ENCODE assay signal across 8 cellular contexts in the genomic region with DNA sequence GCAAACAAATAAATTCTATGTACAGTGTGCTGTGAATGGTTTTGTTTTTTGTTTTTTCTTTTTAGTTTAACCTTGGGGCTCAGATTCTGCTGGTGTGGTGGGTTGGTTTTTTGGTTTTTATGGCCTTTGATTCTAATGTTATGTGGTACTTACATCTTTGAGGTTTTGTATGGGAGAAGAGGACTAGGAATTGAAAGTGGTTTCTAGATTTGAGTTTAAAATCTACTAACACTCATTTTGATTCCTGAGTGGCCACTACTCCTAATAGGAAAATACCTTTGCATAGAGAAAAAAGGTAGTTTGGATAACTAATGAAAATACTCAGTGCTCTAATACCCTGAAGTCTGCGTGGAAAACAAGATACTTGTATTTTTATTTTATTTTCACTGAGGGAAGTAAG.
DNase-seq lines count a peak whose midpoint lies in the region; ATAC-seq, FAIRE-seq and TF ChIP-seq lines count a peak whose summit lies in the region.

No MANE protein-coding gene starts in this region.

- no peak for ATAC-seq in HG03442 (IDR thresholded peaks at IDR 0.05; ENCODE audit: unreplicated experiment)

- peaks cover 34% of the 10 kb centered on the region for H3K79me2 ChIP-seq in keratinocyte (ENCODE audit: control insufficient read depth, insufficient read depth, low read length)

- no peaks in the 10 kb centered on the region for H4K20me1 ChIP-seq in keratinocyte (ENCODE audit: control insufficient read depth, extremely low read depth, insufficient read depth, low read length)

- H3K36me3 Mint-ChIP-seq in activated CD4-positive, alpha-beta T cell treated with anti-CD3 and anti-CD28 coated beads, Interleukin-2, amount 10 ng/mL, durations not matched to agents 7 days and 5 days (ENCODE audit: low read depth), result peaks cover 30% of the 10 kb centered on the region
- H3K36me3 Mint-ChIP-seq in activated T-helper 2 cell treated with anti-CD3 and anti-CD28 coated beads, Interferon-gamma antibody, Interleukin-2, Interleukin-4, amounts not matched to agents 10 μg/mL and 5 μg/mL and 100 μg/mL, durations not matched to agents 14 hours and 24 hours and 36 hours (ENCODE audit: low read depth), result peaks cover 24% of the 10 kb centered on the region

- 16 to 29% methylated on average over 1 of the region's 1 CpG for WGBS in testis, 2 donors

- H3K9ac ChIP-seq in keratinocyte (ENCODE audit: control insufficient read depth, extremely low read depth, insufficient read depth, low read length), result peak overlapping the region; percentile 99

- H3K9me1 ChIP-seq in keratinocyte (ENCODE audit: control insufficient read depth, extremely low read depth, insufficient read depth, low read length), result no peaks in the 10 kb centered on the region

- H3K27ac ChIP-seq in keratinocyte (ENCODE audit: control insufficient read depth, insufficient read depth, low read length) (peak overlapping the region; percentile 95), testis (peak overlapping the region in 1 of 2 donors; percentile 99)

- H3K27ac Mint-ChIP-seq in activated CD4-positive, alpha-beta T cell treated with anti-CD3 and anti-CD28 coated beads, Interleukin-2, amount 10 ng/mL, durations not matched to agents 7 days and 5 days, result peak overlapping the region; percentile 99
- H3K27ac Mint-ChIP-seq in activated T-helper 2 cell treated with anti-CD3 and anti-CD28 coated beads, Interferon-gamma antibody, Interleukin-2, Interleukin-4, amounts not matched to agents 10 μg/mL and 5 μg/mL and 100 μg/mL, durations not matched to agents 14 hours and 24 hours and 36 hours, result peak overlapping the region; percentile 89

- H3K4me2 ChIP-seq in keratinocyte (ENCODE audit: control insufficient read depth, extremely low read depth, insufficient read depth, low read depth, low read length), result peak overlapping the region; percentile 92

- TF ChIP-seq CTCF in keratinocyte (optimal IDR thresholded peaks at IDR 0.05 in 1 of 3, IDR thresholded peaks at IDR 0.05 in 1 of 3, conservative IDR thresholded peaks at IDR 0.05 in 1 of 3; ENCODE audit: extremely low read depth in 1 of 3, insufficient read depth in 2 of 3, low read length in 3 of 3), result no peak
- no peak for TF ChIP-seq CTCF in testis (IDR thresholded peaks at IDR 0.05)

- POLR2A ChIA-PET in activated CD4-positive, alpha-beta T cell treated with anti-CD3 and anti-CD28 coated beads, Interleukin-2, amount 10 ng/mL, durations not matched to agents 7 days and 5 days (lab: Charles Lee), result no interaction called here

- no peak for TF ChIP-seq POLR2A in testis (IDR thresholded peaks at IDR 0.05)

- no peaks in the 10 kb centered on the region for H3K9me3 ChIP-seq in keratinocyte (ENCODE audit: control insufficient read depth, low read depth, low read length)
- H3K9me3 ChIP-seq in testis, result no peaks in the 10 kb centered on the region

- CTCF ChIA-PET in activated CD4-positive, alpha-beta T cell treated with anti-CD3 and anti-CD28 coated beads, Interleukin-2, amount 10 ng/mL, durations not matched to agents 7 days and 5 days (lab: Charles Lee), result interaction anchor here (2.1 kb wide), 1 partner anchor 190 kb away, joined by 7 read pairs; no protein-coding TSS in a partner anchor

- H3K27me3 ChIP-seq in keratinocyte (ENCODE audit: control insufficient read depth, extremely low read depth, insufficient read depth, low read length) (no peaks in the 10 kb centered on the region), testis (no peaks in the 10 kb centered on the region)

- H3K4me3 ChIP-seq in keratinocyte (ENCODE audit: control insufficient read depth in 2 of 3, extremely low read depth in 1 of 3, insufficient read depth in 2 of 3, low read depth in 1 of 3, low read length in 3 of 3), result peak overlapping the region; percentile 71 to 95 (median 75)
- H3K4me3 ChIP-seq in testis, result peak overlapping the region; percentile 86 to 95

- H3K27me3 Mint-ChIP-seq in activated CD4-positive, alpha-beta T cell treated with anti-CD3 and anti-CD28 coated beads, Interleukin-2, amount 10 ng/mL, durations not matched to agents 7 days and 5 days, result no peaks in the 10 kb centered on the region
- no peaks in the 10 kb centered on the region for H3K27me3 Mint-ChIP-seq in activated T-helper 2 cell treated with anti-CD3 and anti-CD28 coated beads, Interferon-gamma antibody, Interleukin-2, Interleukin-4, amounts not matched to agents 10 μg/mL and 5 μg/mL and 100 μg/mL, durations not matched to agents 14 hours and 24 hours and 36 hours (ENCODE audit: low read depth)

- peaks cover 16% of the 10 kb centered on the region for H3K4me1 ChIP-seq in keratinocyte (ENCODE audit: control insufficient read depth, extremely low read depth, insufficient read depth, low read length)
- H3K4me1 ChIP-seq in testis, result peaks cover 5% of the 10 kb centered on the region

- H3K4me1 Mint-ChIP-seq in activated CD4-positive, alpha-beta T cell treated with anti-CD3 and anti-CD28 coated beads, Interleukin-2, amount 10 ng/mL, durations not matched to agents 7 days and 5 days, result peaks cover 46% of the 10 kb centered on the region
- peaks cover 41% of the 10 kb centered on the region for H3K4me1 Mint-ChIP-seq in activated T-helper 2 cell treated with anti-CD3 and anti-CD28 coated beads, Interferon-gamma antibody, Interleukin-2, Interleukin-4, amounts not matched to agents 10 μg/mL and 5 μg/mL and 100 μg/mL, durations not matched to agents 14 hours and 24 hours and 36 hours (ENCODE audit: low read depth)

- no peak overlapping the region for H2AFZ ChIP-seq in keratinocyte (ENCODE audit: control insufficient read depth, low read length)

- peak overlapping the region; percentile 87 for H3K4me3 Mint-ChIP-seq in activated CD4-positive, alpha-beta T cell treated with anti-CD3 and anti-CD28 coated beads, Interleukin-2, amount 10 ng/mL, durations not matched to agents 7 days and 5 days
- peak overlapping the region; percentile 89 for H3K4me3 Mint-ChIP-seq in activated T-helper 2 cell treated with anti-CD3 and anti-CD28 coated beads, Interferon-gamma antibody, Interleukin-2, Interleukin-4, amounts not matched to agents 10 μg/mL and 5 μg/mL and 100 μg/mL, durations not matched to agents 14 hours and 24 hours and 36 hours (ENCODE audit: low read depth)

- dilution Hi-C loops in keratinocyte (cut with MboI; ENCODE audit: extremely low pct_ligation_motif_present, low sequenced_read_pairs), result loop anchor here (25.0 kb wide), 1 partner anchor 183 kb away; no protein-coding TSS in a partner anchor

- FAIRE-seq in keratinocyte (lab: Jason Lieb, UNC), result no peak

- no peaks in the 10 kb centered on the region for H3K36me3 ChIP-seq in keratinocyte (ENCODE audit: control insufficient read depth in 2 of 2, extremely low read depth in 1 of 2, insufficient read depth in 2 of 2, low read length in 2 of 2)
- no peaks in the 10 kb centered on the region for H3K36me3 ChIP-seq in testis (ENCODE audit: low read depth, missing control alignments)

- intact Hi-C loops in activated T-helper 2 cell treated with anti-CD3 and anti-CD28 coated beads, Interferon-gamma antibody, Interleukin-2, Interleukin-4, amounts not matched to agents 10 μg/mL and 5 μg/mL and 100 μg/mL, durations not matched to agents 14 hours and 24 hours and 36 hours (cut with micrococcal nuclease), result loop anchor here (1.0 to 10.0 kb wide), 3 partner anchors 170 to 204 kb away; no protein-coding TSS in a partner anchor
- intact Hi-C loops in testis (cut with DNase I; ENCODE audit: low total_unique reads), result no loop called here

- DNase-seq in activated CD4-positive, alpha-beta T cell treated with anti-CD3 and anti-CD28 coated beads, Interleukin-2, amount 10 ng/mL, durations not matched to agents 7 days and 5 days, result no peak
- no peak for DNase-seq in activated CD4-positive, alpha-beta T cell treated with anti-CD3 and anti-CD28 coated beads for 48 hours
- no peak for DNase-seq in activated T-helper 2 cell treated with anti-CD3 and anti-CD28 coated beads, Interferon-gamma antibody, Interleukin-2, Interleukin-4, amounts not matched to agents 10 μg/mL and 5 μg/mL and 100 μg/mL, durations not matched to agents 14 hours and 24 hours and 36 hours (ENCODE audit: low spot score)
- no peak for DNase-seq in keratinocyte (ENCODE audit: low read depth, low spot score)
- DNase-seq in testis, result no peak
- DNase-seq in MV-4-11 (lab: John Stamatoyannopoulos, UW), result no peak
- DNase-seq in stimulated activated CD4-positive, alpha-beta T cell treated with anti-CD3 and anti-CD28 coated beads, Interleukin-4, amount 100 ng/mL, for 4 hours, result no peak

- H3K9me3 Mint-ChIP-seq in activated CD4-positive, alpha-beta T cell treated with anti-CD3 and anti-CD28 coated beads, Interleukin-2, amount 10 ng/mL, durations not matched to agents 7 days and 5 days, result no peaks in the 10 kb centered on the region
- H3K9me3 Mint-ChIP-seq in activated T-helper 2 cell treated with anti-CD3 and anti-CD28 coated beads, Interferon-gamma antibody, Interleukin-2, Interleukin-4, amounts not matched to agents 10 μg/mL and 5 μg/mL and 100 μg/mL, durations not matched to agents 14 hours and 24 hours and 36 hours, result no peaks in the 10 kb centered on the region
